In genomic region chr15:44435893-44436667, GRCh38 we compare ENCODE assay signal across 3 cellular contexts.
TF ChIP-seq lines count a peak whose summit lies in the region.

No MANE protein-coding gene starts in this region.

TF ChIP-seq in SK-N-SH, 30 proteins besides CTCF, POLR2A, EP300 and RAD21:
- TF ChIP-seq TEAD4 (IDR thresholded peaks at IDR 0.05; ENCODE audit: borderline replicate concordance, insufficient read depth) (no peak), NRF1 (IDR thresholded peaks at IDR 0.05; ENCODE audit: low read depth, low read length) (no peak), FOSL2 (IDR thresholded peaks at IDR 0.05; ENCODE audit: borderline replicate concordance, low read depth) (peak; percentile 19; the same call in 1 of the 2 replicates), YY1 (IDR thresholded peaks at IDR 0.05; ENCODE audit: low read depth) (no peak)

TF ChIP-seq in SK-N-SH treated with all-trans-retinoic acid at 6 μM for 48 hours, 23 proteins besides CTCF, POLR2A, EP300 and RAD21:
- TF ChIP-seq ISL1 (CRISPR knock-in tag; IDR thresholded peaks at IDR 0.05): no peak
- no peak for TF ChIP-seq GLIS3 (CRISPR knock-in tag; IDR thresholded peaks at IDR 0.05)
- TF ChIP-seq POU6F1 (CRISPR knock-in tag; IDR thresholded peaks at IDR 0.05; ENCODE audit: borderline replicate concordance, low read depth): no peak
- TF ChIP-seq ZFP30 (CRISPR knock-in tag; IDR thresholded peaks at IDR 0.05): no peak
- no peak for TF ChIP-seq PATZ1 (CRISPR knock-in tag; IDR thresholded peaks at IDR 0.05; ENCODE audit: borderline replicate concordance)
- no peak for TF ChIP-seq TOX (CRISPR knock-in tag; IDR thresholded peaks at IDR 0.05; ENCODE audit: borderline replicate concordance)
- TF ChIP-seq CSRNP3 (CRISPR knock-in tag; IDR thresholded peaks at IDR 0.05): no peak
- TF ChIP-seq ZFP3 (CRISPR knock-in tag; IDR thresholded peaks at IDR 0.05): no peak
- no peak for TF ChIP-seq PPARA (CRISPR knock-in tag; IDR thresholded peaks at IDR 0.05; ENCODE audit: borderline replicate concordance)
- TF ChIP-seq ZC3H10 (CRISPR knock-in tag; IDR thresholded peaks at IDR 0.05): no peak
- no peak for TF ChIP-seq BACH2 (CRISPR knock-in tag; IDR thresholded peaks at IDR 0.05; ENCODE audit: borderline replicate concordance)
- no peak for TF ChIP-seq CREB5 (CRISPR knock-in tag; IDR thresholded peaks at IDR 0.05; ENCODE audit: low read depth)
- no peak for TF ChIP-seq ARNTL (CRISPR knock-in tag; IDR thresholded peaks at IDR 0.05; ENCODE audit: borderline replicate concordance, low read depth)
- TF ChIP-seq ESRRG (CRISPR knock-in tag; IDR thresholded peaks at IDR 0.05): no peak
- no peak for TF ChIP-seq TCF4 (CRISPR knock-in tag; IDR thresholded peaks at IDR 0.05; ENCODE audit: borderline replicate concordance)

TF ChIP-seq in IMR-90, 13 proteins besides CTCF, POLR2A, EP300 and RAD21:
- TF ChIP-seq FOS (IDR thresholded peaks at IDR 0.05; ENCODE audit: low read depth, low read length): peak; percentile 52; the same call in 1 of the 2 replicates
- peak; percentile 21; the same call in 1 of the 2 replicates for TF ChIP-seq BHLHE40 (IDR thresholded peaks at IDR 0.05; ENCODE audit: low read depth, low read length)
- no peak for TF ChIP-seq MAZ (IDR thresholded peaks at IDR 0.05; ENCODE audit: borderline replicate concordance, low read depth, low read length)
- no peak for TF ChIP-seq RCOR1 (IDR thresholded peaks at IDR 0.05; ENCODE audit: insufficient replicate concordance, low read length)
